8 cellular contexts compared by ENCODE assay signal in the genomic region with DNA sequence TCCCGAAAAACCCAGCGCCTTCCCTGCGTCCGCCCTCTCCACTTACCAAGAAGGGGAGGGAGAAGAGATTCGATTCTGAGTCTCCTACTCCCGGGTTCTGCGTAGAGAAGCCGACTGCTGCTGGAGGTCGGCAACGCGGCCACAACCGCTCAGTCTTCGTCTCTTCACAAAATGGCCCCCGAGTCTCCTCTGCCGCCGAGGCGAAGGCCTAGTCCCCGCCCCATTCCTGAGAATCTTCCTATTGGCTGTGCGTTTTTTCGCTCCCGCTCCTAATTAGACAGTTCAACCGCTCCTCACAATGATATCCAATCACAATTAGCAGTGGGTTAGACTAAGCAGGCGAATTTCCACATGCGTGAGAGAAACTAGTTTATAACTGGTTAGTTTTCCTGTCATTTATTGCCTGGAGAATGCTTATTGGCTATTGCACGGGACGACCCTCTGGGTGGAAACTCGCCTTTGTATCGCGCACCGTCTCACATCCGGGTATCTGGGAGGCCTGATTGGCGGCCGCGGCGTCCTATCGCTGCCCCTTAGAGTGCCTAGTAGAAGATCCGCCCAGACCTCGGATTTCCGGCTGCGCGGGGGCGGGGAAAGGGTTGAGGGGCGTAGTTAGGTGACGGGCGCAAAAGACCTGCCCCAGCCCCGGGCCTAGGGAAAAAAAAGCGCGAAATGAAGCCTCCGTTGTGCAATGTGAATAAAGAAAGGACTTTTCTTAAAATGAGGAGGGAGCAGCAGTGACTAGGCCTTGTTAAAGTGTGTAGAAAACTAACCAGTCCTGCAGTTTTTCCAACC. TPM values are rescaled to one million over a fixed set of nuclear protein-coding genes. Genes with fewer than 3 reads are reported as not detected.
DNase-seq lines count a peak whose midpoint lies in the region; ATAC-seq and TF ChIP-seq lines count a peak whose summit lies in the region.

A gene (minus strand): TSS at position 191 of the 795 bp plus-strand sequence. CDS start 35,249 bp downstream, outside the sequence.

- peak within 1 kb of the TSS; percentile 99 for H3K9ac ChIP-seq in smooth muscle cell (ENCODE audit: low read depth)

- WGBS in smooth muscle cell (ENCODE audit: low lambda C conversion rate) = under 1% methylated on average over 49 of the region's 49 CpGs

- in situ Hi-C loops in GM18951 (cut with MboI; ENCODE audit: low sequenced_read_pairs, unreplicated experiment) = no loop called here

- intact Hi-C loops in activated B cell treated with CpG ODN at 0.5 μM for 24 hours (cut with micrococcal nuclease) = loop anchor here (1.0 to 10.0 kb wide), 9 partner anchors 39 to 645 kb away; a partner anchor contains a TSS

- H3K4me3 Mint-ChIP-seq in activated B cell treated with CpG ODN at 0.5 μM for 24 hours = peak within 1 kb of the TSS; percentile 100

- peak within 1 kb of the TSS; percentile 86 for H2AFZ ChIP-seq in smooth muscle cell (ENCODE audit: low read depth)

- no peaks in the 10 kb centered on the region for H3K9me3 ChIP-seq in smooth muscle cell (replicated peaks; ENCODE audit: low read depth)

- H3K79me2 ChIP-seq in smooth muscle cell (ENCODE audit: low read depth) = peaks cover 48% of the 10 kb centered on the region

- peaks cover 47% of the 10 kb centered on the region for H4K20me1 ChIP-seq in smooth muscle cell (ENCODE audit: low read depth)

- POLR2A ChIA-PET in activated B cell treated with CpG ODN at 0.5 μM for 24 hours (lab: Charles Lee) = interaction anchor here (0.6 to 2.0 kb wide), 16 partner anchors 9 to 927 kb away, joined by 3 to 14 read pairs (median 4); a partner anchor contains a TSS

- H3K27ac ChIP-seq in caudate nucleus (ENCODE audit: low read depth, low read length) (peak within 1 kb of the TSS; percentile 95), smooth muscle cell (ENCODE audit: low read depth) (peak within 1 kb of the TSS; percentile 89)

- H3K4me1 Mint-ChIP-seq in activated B cell treated with CpG ODN at 0.5 μM for 24 hours = peaks cover 48% of the 10 kb centered on the region

- H3K4me1 ChIP-seq in smooth muscle cell (ENCODE audit: low read depth) = peaks cover 41% of the 10 kb centered on the region

- peak; percentile 94 for TF ChIP-seq POLR2A in GM18951 (IDR thresholded peaks at IDR 0.05; ENCODE audit: extremely low read depth, insufficient read depth, insufficient read length)

- H3K27me3 Mint-ChIP-seq in activated B cell treated with CpG ODN at 0.5 μM for 24 hours = no peaks in the 10 kb centered on the region

- peak within 1 kb of the TSS; percentile 100 for H3K4me2 ChIP-seq in smooth muscle cell

- TF ChIP-seq CTCF in activated B cell treated with CpG ODN at 0.5 μM for 24 hours (IDR thresholded peaks at IDR 0.05) = no peak
- no peak for TF ChIP-seq CTCF in smooth muscle cell (IDR thresholded peaks at IDR 0.05; ENCODE audit: borderline replicate concordance, insufficient read depth, poor library complexity, severe bottlenecking)

- H3F3A ChIP-seq in smooth muscle cell (ENCODE audit: low read depth) = peaks cover 32% of the 10 kb centered on the region

- H3K4me3 ChIP-seq in smooth muscle cell = peak within 1 kb of the TSS; percentile 97

- peak; percentile 90 for ATAC-seq in HG03196 (IDR thresholded peaks at IDR 0.05; ENCODE audit: unreplicated experiment)
- peak; percentile 87 for ATAC-seq in activated B cell treated with CpG ODN at 0.5 μM for 24 hours (ENCODE audit: low read depth)

- DNase-seq in AG08395 (ENCODE audit: low spot score) (peak; percentile 99), NCI-H345 (lab: John Stamatoyannopoulos, UW) (peak; percentile 100), activated B cell treated with CpG ODN at 0.5 μM for 24 hours (peak; percentile 100), caudate nucleus (lab: John Stamatoyannopoulos, UW) (peak; percentile 93 to 100 (median 99)), iPS-NIHi7 (ENCODE audit: extremely low spot score) (peak; percentile 98), smooth muscle cell (lab: John Stamatoyannopoulos, UW; ENCODE audit: unreplicated experiment) (peak; percentile 97)

- H3K27me3 ChIP-seq in smooth muscle cell (ENCODE audit: low read depth) = no peaks in the 10 kb centered on the region

- H3K9me3 Mint-ChIP-seq in activated B cell treated with CpG ODN at 0.5 μM for 24 hours = no peaks in the 10 kb centered on the region

- no peaks in the 10 kb centered on the region for H3K36me3 ChIP-seq in smooth muscle cell (ENCODE audit: low read depth)

- peaks cover 50% of the 10 kb centered on the region for H3K36me3 Mint-ChIP-seq in activated B cell treated with CpG ODN at 0.5 μM for 24 hours (ENCODE audit: low read depth)

- CTCF ChIA-PET in activated B cell treated with CpG ODN at 0.5 μM for 24 hours (lab: Charles Lee) = no interaction called here

- H3K27ac Mint-ChIP-seq in activated B cell treated with CpG ODN at 0.5 μM for 24 hours = peak within 1 kb of the TSS; percentile 100

RNA-seq across cellular contexts. Expression of the gene that starts here (rescaled TPM):
- total RNA-seq in activated B cell treated with CpG ODN at 0.5 μM for 24 hours = 653 and 683 TPM in 2 replicates
- 514 and 606 TPM in 2 replicates for total RNA-seq in smooth muscle cell
- 408 TPM in 2 replicates for polyA plus RNA-seq in smooth muscle cell

Comparison
In these comparisons a context has a peak if more than half of its experiments do, and no peak if none do; other contexts are left out.
1. Peak in every context shown above with its lines: DNase-seq, ATAC-seq, H3K4me3 ChIP-seq and H3K27ac ChIP-seq.